13 cellular contexts compared by ENCODE assay signal in the genomic region with DNA sequence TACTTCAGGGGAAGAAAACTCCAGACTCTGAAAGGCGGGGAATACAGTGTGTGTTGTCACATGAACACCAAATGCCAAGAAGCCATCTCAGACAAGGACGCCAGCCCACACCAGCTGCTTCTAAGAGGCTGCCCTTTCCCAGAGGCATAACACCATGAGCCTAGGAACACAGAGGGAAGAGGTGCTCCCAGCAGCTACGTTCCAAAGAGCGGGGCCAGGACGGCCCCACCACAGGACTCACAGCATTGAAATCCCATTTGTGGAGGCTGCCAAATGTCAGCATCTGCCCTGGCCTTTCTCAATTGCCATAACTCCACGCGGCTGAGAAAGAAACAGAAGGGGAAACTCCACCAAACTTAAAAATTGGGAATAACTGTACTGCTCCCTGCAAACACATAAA. TPM values are rescaled to one million over a fixed set of nuclear protein-coding genes. Genes with fewer than 3 reads are reported as not detected.
DNase-seq lines count a peak whose midpoint lies in the region; ATAC-seq and TF ChIP-seq lines count a peak whose summit lies in the region.
"Had no signal": no experiment of that assay in that cellular context is flagged by ENCODE, and none has a peak within 500 bp of the region (broad histone marks: within the 10 kb centered on the region; RNA-seq: fewer than 3 reads in every experiment).

No MANE protein-coding gene starts in this region.

- no TSS peak for BruUV-seq in PC-3 (replicated peaks; lab: Mats Ljungman, UMichigan)

- H3K36me3 ChIP-seq in ACC112 (ENCODE audit: insufficient read depth, low read length) (no peaks in the 10 kb centered on the region), PC-3 (ENCODE audit: low read depth, low read length) (no peaks in the 10 kb centered on the region), gastroesophageal sphincter (no peaks in the 10 kb centered on the region), osteoblast (ENCODE audit: insufficient read depth, low read length) (no peaks in the 10 kb centered on the region)
- H3K36me3 ChIP-seq: upper lobe of left lung had no signal

- CTCF ChIA-PET in PC-3 (lab: Charles Lee), result no interaction called here

- TF ChIP-seq CTCF in PC-3 (conservative IDR thresholded peaks at IDR 0.05; ENCODE audit: low read depth, low read length), result no peak
- TF ChIP-seq CTCF in gastroesophageal sphincter (IDR thresholded peaks at IDR 0.05), result no peak
- TF ChIP-seq CTCF in osteoblast (IDR thresholded peaks at IDR 0.05; ENCODE audit: extremely low read depth, low read depth, low read length), result no peak

- no peak overlapping the region for H3K4me3 ChIP-seq in ACC112 (ENCODE audit: low read depth, low read length)
- no peak overlapping the region for H3K4me3 ChIP-seq in PC-3 (ENCODE audit: low read length)
- no peak overlapping the region for H3K4me3 ChIP-seq in gastroesophageal sphincter
- no peak overlapping the region for H3K4me3 ChIP-seq in osteoblast (ENCODE audit: insufficient read depth, low read length)
- H3K4me3 ChIP-seq: upper lobe of left lung had no signal

- H3K27me3 ChIP-seq in ACC112 (ENCODE audit: insufficient read depth, low read length), result no peaks in the 10 kb centered on the region
- H3K27me3 ChIP-seq in PC-3 (ENCODE audit: low read length), result no peaks in the 10 kb centered on the region
- H3K27me3 ChIP-seq in gastroesophageal sphincter, result no peaks in the 10 kb centered on the region
- no peaks in the 10 kb centered on the region for H3K27me3 ChIP-seq in osteoblast (ENCODE audit: insufficient read depth, low read length)
- H3K27me3 ChIP-seq: upper lobe of left lung had no signal

- no peaks in the 10 kb centered on the region for H3F3A ChIP-seq in PC-3 (ENCODE audit: low read length, unreplicated experiment)

- no peak for DNase-seq in PC-3
- no peak for DNase-seq in osteoblast (ENCODE audit: insufficient read length, low spot score, missing footprints)
- DNase-seq in DMS79 (lab: John Stamatoyannopoulos, UW), result no peak
- no peak for DNase-seq in activated CD4-positive, alpha-beta T cell treated with anti-CD3 and anti-CD28 coated beads for 1 hour
- DNase-seq in DMS79 treated with DMSO at 0.1 percent for 48 hours (lab: John Stamatoyannopoulos, UW), result no peak
- DNase-seq: Karpas-422; natural killer cell; NCI-H1930; stimulated activated CD4-positive, alpha-beta T cell treated with anti-CD3 and anti-CD28 coated beads, Interleukin-12 subunit alpha, Interleukin-12 subunit beta, amount 100 ng/mL, for 4 hours; upper lobe of left lung had no signal

- no peak overlapping the region for H3K9ac ChIP-seq in PC-3 (ENCODE audit: low read length)

- H4K20me1 ChIP-seq in PC-3 (ENCODE audit: low read length) (no peaks in the 10 kb centered on the region), osteoblast (ENCODE audit: insufficient read depth, low read length) (no peaks in the 10 kb centered on the region)

- H3K4me2 ChIP-seq in PC-3 (ENCODE audit: low read length) (peak overlapping the region; percentile 64), osteoblast (ENCODE audit: insufficient read depth, low read length) (no peak overlapping the region)

- H3K27ac ChIP-seq in ACC112 (ENCODE audit: low read depth, low read length) (peak overlapping the region; percentile 49; the same call in 1 of the 2 replicates), PC-3 (ENCODE audit: low read length) (peak overlapping the region; percentile 53), gastroesophageal sphincter (peak overlapping the region in 2 of 4 donors; percentile 41 to 44), osteoblast (ENCODE audit: low read depth, low read length) (no peak overlapping the region)

- WGBS in gastroesophageal sphincter (ENCODE audit: low coverage in 1 of 2), 2 donors, result 43 to 46% methylated on average over 4 to 6 of the region's 7 CpGs

- no peaks in the 10 kb centered on the region for H3K9me2 ChIP-seq in PC-3 (replicated peaks; ENCODE audit: low read length)

- ATAC-seq in PC-3 (no peak), gastroesophageal sphincter (peak; percentile 67), GM21390 (IDR thresholded peaks at IDR 0.05; ENCODE audit: unreplicated experiment) (no peak)
- ATAC-seq: natural killer cell had no signal

- H3K79me2 ChIP-seq in ACC112 (ENCODE audit: control insufficient read depth, insufficient read depth, low read length, unreplicated experiment) (no peaks in the 10 kb centered on the region), PC-3 (ENCODE audit: low read length) (no peaks in the 10 kb centered on the region), osteoblast (ENCODE audit: insufficient read depth, low read length) (no peaks in the 10 kb centered on the region)

- POLR2A ChIA-PET in PC-3 (lab: Charles Lee; ENCODE audit: unreplicated experiment), result no interaction called here

- TF ChIP-seq POLR2A in gastroesophageal sphincter (IDR thresholded peaks at IDR 0.05), result no peak

- intact Hi-C loops in PC-3 (cut with micrococcal nuclease), result loop anchor here (5.0 kb wide), 1 partner anchor 79 kb away; no protein-coding TSS in a partner anchor

- no peak for TF ChIP-seq EP300 in gastroesophageal sphincter (IDR thresholded peaks at IDR 0.05)

- H3K9me3 ChIP-seq in PC-3 (ENCODE audit: low read length), result no peaks in the 10 kb centered on the region
- H3K9me3 ChIP-seq in gastroesophageal sphincter, result no peaks in the 10 kb centered on the region
- no peaks in the 10 kb centered on the region for H3K9me3 ChIP-seq in osteoblast (ENCODE audit: low read depth, low read length)
- H3K9me3 ChIP-seq: upper lobe of left lung had no signal

- H2AFZ ChIP-seq in ACC112 (ENCODE audit: low read length, unreplicated experiment) (peak overlapping the region; percentile 2), PC-3 (ENCODE audit: low read length) (no peak overlapping the region), osteoblast (ENCODE audit: low read length) (peak overlapping the region; percentile 44)

- H3K4me1 ChIP-seq in ACC112 (ENCODE audit: control insufficient read depth, insufficient read depth, low read length, unreplicated experiment) (peaks cover 17% of the 10 kb centered on the region), PC-3 (ENCODE audit: insufficient read depth, low read length) (peaks cover 16% of the 10 kb centered on the region), gastroesophageal sphincter (peaks cover 0 to 16% (median 0%) of the 10 kb centered on the region in 3 donors), osteoblast (ENCODE audit: insufficient read depth, low read length) (peaks cover 19% of the 10 kb centered on the region)

RNA-seq across cellular contexts. Expression of a gene that starts 20.1 kb away (rescaled TPM):
- 92.1 and 93.3 TPM in 2 replicates for total RNA-seq in PC-3 (2014; rRNA removed)
- 100 to 1,000 TPM; 142 to 384 (median 169) TPM for total RNA-seq in gastroesophageal sphincter
- 139 and 168 TPM in 2 replicates for total RNA-seq in osteoblast
